In genomic region chr4:113645771-113646455, GRCh38 we compare ENCODE assay signal across 8 cellular contexts.
DNase-seq lines count a peak whose midpoint lies in the region; ATAC-seq, FAIRE-seq and TF ChIP-seq lines count a peak whose summit lies in the region.

No MANE protein-coding gene starts in this region.

- intact Hi-C loops in kidney (cut with DNase I): no loop called here
- intact Hi-C loops in CD8-positive, alpha-beta T cell (cut with DNase I, micrococcal nuclease): no loop called here

- 51 to 55% methylated on average over 5 of the region's 5 CpGs for WGBS in endodermal cell (ENCODE audit: insufficient coverage in 1 of 2, insufficient read length in 1 of 2), 2 experiments

- H3K4me3 ChIP-seq in MG63 (no peak overlapping the region), endodermal cell (ENCODE audit: low read length) (peak overlapping the region; percentile 49), kidney (ENCODE audit: low read length in 2 of 2) (no peak overlapping the region)
- no peak overlapping the region for H3K4me3 ChIP-seq in CD8-positive, alpha-beta T cell (ENCODE audit: low read depth, low read length)

- H3K36me3 Mint-ChIP-seq in endodermal cell (ENCODE audit: low read depth) (peaks cover 13% of the 10 kb centered on the region), mesothelial cell of epicardium (no peaks in the 10 kb centered on the region)
- H3K36me3 Mint-ChIP-seq in CD8-positive, alpha-beta T cell: peaks cover 19% of the 10 kb centered on the region

- no peak for FAIRE-seq in kidney (lab: Jason Lieb, UNC)

- H3K4me3 Mint-ChIP-seq in endodermal cell: peak overlapping the region; percentile 7
- H3K4me3 Mint-ChIP-seq in mesothelial cell of epicardium: no peak overlapping the region
- H3K4me3 Mint-ChIP-seq in CD8-positive, alpha-beta T cell: no peak overlapping the region

- peaks cover 40% of the 10 kb centered on the region for H3K4me1 Mint-ChIP-seq in endodermal cell
- H3K4me1 Mint-ChIP-seq in mesothelial cell of epicardium: peaks cover 27% of the 10 kb centered on the region
- peaks cover 36% of the 10 kb centered on the region for H3K4me1 Mint-ChIP-seq in CD8-positive, alpha-beta T cell (ENCODE audit: low read depth)

- H3K27ac Mint-ChIP-seq in endodermal cell (peak overlapping the region; percentile 90), mesothelial cell of epicardium (peak overlapping the region; percentile 53)
- H3K27ac Mint-ChIP-seq in CD8-positive, alpha-beta T cell: no peak overlapping the region

- H3K9me3 ChIP-seq in MG63 (no peaks in the 10 kb centered on the region), endodermal cell (ENCODE audit: control insufficient read depth, low read length) (no peaks in the 10 kb centered on the region), kidney (ENCODE audit: control insufficient read depth in 1 of 2, low read length in 2 of 2) (no peaks in the 10 kb centered on the region)
- no peaks in the 10 kb centered on the region for H3K9me3 ChIP-seq in CD8-positive, alpha-beta T cell (ENCODE audit: low read length)

- peak overlapping the region; percentile 45 for H3K9ac ChIP-seq in endodermal cell (ENCODE audit: extremely low read depth, low read length, poor library complexity, severe bottlenecking)
- no peak overlapping the region for H3K9ac ChIP-seq in kidney (ENCODE audit: low read length in 2 of 2)

- H3K27me3 ChIP-seq in MG63 (no peaks in the 10 kb centered on the region), endodermal cell (ENCODE audit: control insufficient read depth, insufficient read depth, low read length, poor library complexity, severe bottlenecking) (no peaks in the 10 kb centered on the region)
- no peaks in the 10 kb centered on the region for H3K27me3 ChIP-seq in CD8-positive, alpha-beta T cell (ENCODE audit: insufficient read depth, low read length)

- H3K36me3 ChIP-seq in MG63 (no peaks in the 10 kb centered on the region), endodermal cell (ENCODE audit: control insufficient read depth, insufficient read depth, low read length) (peaks cover 15% of the 10 kb centered on the region), kidney (ENCODE audit: control insufficient read depth in 1 of 2, insufficient read depth in 2 of 2, low read length in 2 of 2) (no peaks in the 10 kb centered on the region)
- no peaks in the 10 kb centered on the region for H3K36me3 ChIP-seq in CD8-positive, alpha-beta T cell (ENCODE audit: insufficient read depth, low read length)

- POLR2A ChIA-PET in CD8-positive, alpha-beta T cell (lab: Charles Lee): no interaction called here

- H3K27ac ChIP-seq in endodermal cell (ENCODE audit: low read depth, low read length): peak overlapping the region; percentile 39
- H3K27ac ChIP-seq in kidney (ENCODE audit: low read depth in 2 of 2, low read length in 2 of 2): no peak overlapping the region
- H3K27ac ChIP-seq in CD8-positive, alpha-beta T cell (ENCODE audit: low read depth, low read length): no peak overlapping the region

- in situ Hi-C loops in Caki2 (cut with HindIII; ENCODE audit: low pct_unique_long_range_greater_than_20kb, low sequenced_read_pairs): no loop called here

- DNase-seq in Caki2 (ENCODE audit: low read depth): peak; percentile 82
- peak; percentile 13 for DNase-seq in MG63
- DNase-seq in endodermal cell: peak; percentile 66
- no peak for DNase-seq in mesothelial cell of epicardium (ENCODE audit: low spot score in 2 of 2, unreplicated experiment in 2 of 2)
- no peak for DNase-seq in kidney
- DNase-seq in NCI-H446 treated with DMSO at 0.1 percent for 48 hours (lab: John Stamatoyannopoulos, UW): no peak
- DNase-seq in CD8-positive, alpha-beta T cell: no peak

- H3K27me3 Mint-ChIP-seq in endodermal cell (ENCODE audit: insufficient read depth): no peaks in the 10 kb centered on the region
- H3K27me3 Mint-ChIP-seq in mesothelial cell of epicardium (ENCODE audit: low read depth): no peaks in the 10 kb centered on the region
- no peaks in the 10 kb centered on the region for H3K27me3 Mint-ChIP-seq in CD8-positive, alpha-beta T cell (ENCODE audit: low read depth)

- H3K4me1 ChIP-seq in endodermal cell (ENCODE audit: control insufficient read depth, insufficient read depth, low read length) (peaks cover 15% of the 10 kb centered on the region), kidney (ENCODE audit: control insufficient read depth in 1 of 2, insufficient read depth in 1 of 2, low read depth in 1 of 2, low read length in 2 of 2) (peaks cover 0 to 2% of the 10 kb centered on the region in 2 donors)
- peaks cover 3% of the 10 kb centered on the region for H3K4me1 ChIP-seq in CD8-positive, alpha-beta T cell (ENCODE audit: insufficient read depth, low read length)

- ATAC-seq in CD8-positive, alpha-beta T cell: no peak
- ATAC-seq in GM18520 (IDR thresholded peaks at IDR 0.05; ENCODE audit: unreplicated experiment): no peak

- H3K9me3 Mint-ChIP-seq in endodermal cell: no peaks in the 10 kb centered on the region
- no peaks in the 10 kb centered on the region for H3K9me3 Mint-ChIP-seq in mesothelial cell of epicardium
- H3K9me3 Mint-ChIP-seq in CD8-positive, alpha-beta T cell: no peaks in the 10 kb centered on the region

- TF ChIP-seq CTCF in endodermal cell (conservative IDR thresholded peaks at IDR 0.05) (no peak), mesothelial cell of epicardium (IDR thresholded peaks at IDR 0.05; ENCODE audit: unreplicated experiment) (no peak), kidney (IDR thresholded peaks at IDR 0.05; ENCODE audit: borderline replicate concordance, extremely low read depth, insufficient read depth) (no peak)
- TF ChIP-seq CTCF in CD8-positive, alpha-beta T cell (IDR thresholded peaks at IDR 0.05): no peak

- CTCF ChIA-PET in CD8-positive, alpha-beta T cell (lab: Charles Lee): interaction anchor here (0.7 kb wide), 1 partner anchor 23 kb away, joined by 3 read pairs; no protein-coding TSS in a partner anchor

Comparison
In these comparisons a context has a peak if more than half of its experiments do, and no peak if none do; other contexts are left out.
1. DNase-seq: peak in Caki2 (single experiment), MG63 (single experiment) and endodermal cell (single experiment); none in mesothelial cell of epicardium (0 of 2), kidney (single experiment), NCI-H446 treated with DMSO at 0.1 percent for 48 hours (single experiment) and CD8-positive, alpha-beta T cell (0 of 7).